1 cellular context compared by ENCODE assay signal in the genomic region with DNA sequence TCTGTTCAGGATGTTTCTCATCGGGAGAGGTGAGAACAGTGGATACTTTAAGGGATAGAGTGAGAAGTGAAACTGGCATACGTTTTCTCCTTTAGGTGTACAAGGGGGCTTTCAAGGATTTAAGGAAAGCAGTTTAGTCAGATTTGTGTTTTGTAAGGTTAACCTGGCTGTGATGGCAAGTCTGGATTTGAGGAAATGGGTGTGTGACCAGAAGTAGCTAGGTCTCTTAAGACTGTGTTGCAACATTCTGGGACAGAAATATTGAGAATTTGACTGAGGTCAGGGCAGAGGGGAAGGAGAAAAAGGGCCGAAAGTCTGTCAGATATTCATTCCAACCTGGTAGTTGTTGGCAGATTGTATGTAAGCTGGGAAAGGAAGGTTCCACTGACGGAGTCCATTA.
TF ChIP-seq lines count a peak whose summit lies in the region.

No MANE protein-coding gene starts in this region.

TF ChIP-seq in endothelial cell of umbilical vein, 7 proteins besides CTCF, POLR2A, EP300 and RAD21:
- TF ChIP-seq GATA2 (IDR thresholded peaks at IDR 0.05; ENCODE audit: insufficient read depth, insufficient read length, low read depth, low read length) (no peak), EZH2 (IDR thresholded peaks at IDR 0.05; ENCODE audit: borderline replicate concordance, low read depth, low read length, severe bottlenecking) (no peak), MYC (IDR thresholded peaks at IDR 0.05; ENCODE audit: low read depth, low read length) (no peak), JUN (IDR thresholded peaks at IDR 0.05; ENCODE audit: borderline replicate concordance, insufficient read depth, insufficient read length, low read depth) (no peak), POLR2AphosphoS5 (IDR thresholded peaks at IDR 0.05; ENCODE audit: insufficient read depth, low read depth, low read length) (no peak), FOS (IDR thresholded peaks at IDR 0.05; ENCODE audit: borderline replicate concordance, insufficient read depth, low read length) (no peak)
- TF ChIP-seq, protein P1, sequence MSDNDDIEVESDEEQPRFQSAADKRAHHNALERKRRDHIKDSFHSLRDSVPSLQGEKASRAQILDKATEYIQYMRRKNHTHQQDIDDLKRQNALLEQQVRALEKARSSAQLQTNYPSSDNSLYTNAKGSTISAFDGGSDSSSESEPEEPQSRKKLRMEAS (IDR thresholded peaks at IDR 0.05; ENCODE audit: insufficient read depth, insufficient read length): no peak
TF ChIP-seq in endothelial cell of umbilical vein: peak in this region for 0.
